ENCODE assay signal across 19 cellular contexts in the genomic region with DNA sequence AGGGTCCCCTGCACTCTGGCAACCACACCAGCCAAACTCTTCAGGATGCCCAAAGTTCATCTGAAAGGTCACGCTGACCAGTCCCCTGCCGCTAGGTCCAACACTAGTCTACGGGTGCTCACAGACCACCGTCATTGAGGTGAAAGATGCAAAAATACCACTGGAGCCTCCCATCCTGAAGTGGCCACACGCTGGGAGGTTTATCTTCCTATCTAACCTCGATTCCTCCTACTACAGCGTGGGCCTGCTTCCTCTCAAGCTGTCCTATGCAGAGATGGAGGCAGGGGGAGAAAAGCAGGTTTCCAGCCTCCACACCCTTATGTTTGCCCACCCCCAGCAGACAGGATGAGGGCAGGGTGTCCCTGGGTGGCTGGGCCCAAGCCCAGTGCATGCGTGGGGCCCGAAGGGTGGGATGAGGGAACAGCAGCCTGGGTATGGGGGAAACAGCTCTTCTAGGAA. TPM values are rescaled to one million over a fixed set of nuclear protein-coding genes. Genes with fewer than 3 reads are reported as not detected.
A peak's percentile ranks its signal among the peaks of the same experiment; 100 is the strongest.
DNase-seq lines count a peak whose midpoint lies in the region; ATAC-seq and TF ChIP-seq lines count a peak whose summit lies in the region.
"Had no signal": no experiment of that assay in that cellular context is flagged by ENCODE, and none has a peak within 500 bp of the region (broad histone marks: within the 10 kb centered on the region; RNA-seq: fewer than 3 reads in every experiment).

No MANE protein-coding gene starts in this region.

- no peak overlapping the region for H3K27ac Mint-ChIP-seq in neural progenitor cell
- H3K27ac Mint-ChIP-seq: HFFc6 had no signal

- peaks cover 7% of the 10 kb centered on the region for H3K27me3 Mint-ChIP-seq in neural progenitor cell (ENCODE audit: insufficient read depth, low read depth)

- H3K4me2 ChIP-seq in neural progenitor cell = no peak overlapping the region

- no peaks in the 10 kb centered on the region for H3K9me3 Mint-ChIP-seq in neural progenitor cell
- H3K9me3 Mint-ChIP-seq: HFFc6 had no signal

- peak overlapping the region in 5 of 59 donors; percentile 3 to 73 (median 8) for H3K4me3 ChIP-seq in dorsolateral prefrontal cortex
- H3K4me3 ChIP-seq in neural progenitor cell = no peak overlapping the region
- H3K4me3 ChIP-seq: SJCRH30 had no signal

- in situ Hi-C loops in G401 (cut with HindIII; ENCODE audit: low sequenced_read_pairs) = no loop called here

- no peaks in the 10 kb centered on the region for H3K36me3 ChIP-seq in neural progenitor cell
- H3K36me3 ChIP-seq: SJCRH30 had no signal

- TF ChIP-seq CTCF in dorsolateral prefrontal cortex (IDR thresholded peaks at IDR 0.05 in 54 of 56, conservative IDR thresholded peaks at IDR 0.05 in 2 of 56; ENCODE audit: low read depth in 1 of 56, partially characterized antibody in 56 of 56) (no peak), neural progenitor cell (IDR thresholded peaks at IDR 0.05) (no peak)

- peaks cover 90% of the 10 kb centered on the region for H4K20me1 ChIP-seq in neural progenitor cell (ENCODE audit: low read depth)

- H3K4me3 Mint-ChIP-seq in neural progenitor cell = peak overlapping the region; percentile 10
- H3K4me3 Mint-ChIP-seq: HFFc6 had no signal

- H3K27ac ChIP-seq in dorsolateral prefrontal cortex (peak overlapping the region in 52 of 59 donors; percentile 3 to 94 (median 82)), neural progenitor cell (no peak overlapping the region)
- H3K27ac ChIP-seq: C4-2B, SJCRH30 had no signal

- no peak overlapping the region for H2AFZ ChIP-seq in neural progenitor cell (replicated peaks)

- H3K27me3 ChIP-seq in dorsolateral prefrontal cortex (peaks cover 0 to under 1% (median 0%) of the 10 kb centered on the region in 45 donors), neural progenitor cell (no peaks in the 10 kb centered on the region)

- peaks cover 84% of the 10 kb centered on the region for H3K4me1 Mint-ChIP-seq in neural progenitor cell

- H3K4me1 ChIP-seq in neural progenitor cell = peaks cover 77% of the 10 kb centered on the region
- H3K4me1 ChIP-seq: SJCRH30 had no signal

- H3K36me3 Mint-ChIP-seq in neural progenitor cell = no peaks in the 10 kb centered on the region

- DNase-seq in G401 (ENCODE audit: low spot score) (peak; percentile 27), SK-N-DZ (ENCODE audit: low spot score) (peak; percentile 67), dorsolateral prefrontal cortex (no peak), neural progenitor cell (ENCODE audit: low spot score) (no peak), NCI-H510A treated with DMSO at 0.1 percent for 48 hours (lab: John Stamatoyannopoulos, UW) (no peak)
- DNase-seq in activated effector memory CD4-positive, alpha-beta T cell treated with Interleukin-2 at 50 U/mL for 16 hours = no peak
- DNase-seq in activated effector memory CD4-positive, alpha-beta T cell treated with anti-CD3 and anti-CD28 coated beads, Interleukin-2, amount 50 U/mL, for 16 hours = no peak
- DNase-seq: DMS53; GF-D8; HFFc6; KG1; NCI-H1092 treated with DMSO at 0.1 percent for 48 hours; NCI-H2029 treated with DMSO at 0.1 percent for 48 hours; NCI-H226; NCI-H774; NK-92 treated with Interleukin-12 subunit alpha and Interleukin-12 subunit beta, amount 100 ng/mL, for 24 hours; SJCRH30 had no signal

- H3K9ac ChIP-seq in neural progenitor cell = no peak overlapping the region

- no peaks in the 10 kb centered on the region for H3K9me3 ChIP-seq in neural progenitor cell (ENCODE audit: low read depth)
- H3K9me3 ChIP-seq: SJCRH30 had no signal

- H3F3A ChIP-seq in neural progenitor cell (ENCODE audit: low read depth) = peaks cover 56% of the 10 kb centered on the region

- intact Hi-C loops in dorsolateral prefrontal cortex (cut with DNase I) = no loop called here

- no peak for ATAC-seq in HG02571 (IDR thresholded peaks at IDR 0.05; ENCODE audit: unreplicated experiment)

- H3K79me2 ChIP-seq in neural progenitor cell (ENCODE audit: low read depth) = peaks cover 7% of the 10 kb centered on the region

RNA-seq across cellular contexts. Expression of gene SRCIN1, which starts 6.3 kb away (rescaled TPM):
- 8.9 and 12.4 TPM in 2 replicates for total RNA-seq in G401 (2014; rRNA removed; shearing (Covaris generic))
- 2.7 and 3.0 TPM in 2 replicates for polyA plus RNA-seq in SK-N-DZ (2014; cell fraction: cytosol; rRNA removed)
- polyA plus RNA-seq in SK-N-DZ (2014; cell fraction: nucleus; rRNA removed) = 7.4 and 10.8 TPM in 2 replicates
- total RNA-seq in dorsolateral prefrontal cortex (100 to 1,000 TPM in 111 of 120 experiments, 10 to 100 TPM in 9; 80.9 to 338 (median 151) TPM), neural progenitor cell (ENCODE audit: low replicate concordance) (3.8 and 15.6 TPM in 2 replicates)
- total RNA-seq: HFFc6 had no signal

Comparison
In these comparisons a context has a peak if more than half of its experiments do, and no peak if none do; other contexts are left out.
1. DNase-seq: peak in G401 (single experiment) and SK-N-DZ (single experiment); none in dorsolateral prefrontal cortex (0 of 10), neural progenitor cell (single experiment), activated effector memory CD4-positive, alpha-beta T cell treated with Interleukin-2 at 50 U/mL for 16 hours (single experiment), activated effector memory CD4-positive, alpha-beta T cell treated with anti-CD3 and anti-CD28 coated beads, Interleukin-2, amount 50 U/mL, for 16 hours (single experiment) and NCI-H510A treated with DMSO at 0.1 percent for 48 hours (single experiment).